11 cellular contexts compared by ENCODE assay signal in genomic region chr14:60485600-60486251, GRCh38. TPM values are rescaled to one million over a fixed set of nuclear protein-coding genes. Genes with fewer than 3 reads are reported as not detected.
DNase-seq lines count a peak whose midpoint lies in the region; ATAC-seq and TF ChIP-seq lines count a peak whose summit lies in the region.
"Had no signal": no experiment of that assay in that cellular context is flagged by ENCODE, and none has a peak within 500 bp of the region (broad histone marks: within the 10 kb centered on the region; RNA-seq: fewer than 3 reads in every experiment).

Gene C14orf39, minus strand, starts transcription at chr14:60486063. Its CDS starts 985 bp downstream, at chr14:60485078.

- peaks cover 0 to 5% of the 10 kb centered on the region in 2 donors for H3K4me1 ChIP-seq in thoracic aorta (ENCODE audit: control insufficient read depth in 1 of 2, low read depth in 2 of 2)
- H3K4me1 ChIP-seq: adrenal gland had no signal

- peak; percentile 20 for DNase-seq in activated T-cell treated with anti-CD3 and anti-CD28 coated beads, Interleukin-2, amount 50 U/mL, for 1 hour
- DNase-seq in activated T-cell treated with anti-CD3 and anti-CD28 coated beads for 4 hours (no peak), WTC11 (ENCODE audit: low spot score) (peak; percentile 68), iPS-NIHi11 (ENCODE audit: low spot score) (peak; percentile 76), thoracic aorta (ENCODE audit: low spot score) (no peak), GM19238 (ENCODE audit: insufficient read length, low spot score) (no peak)
- DNase-seq: DMS79 had no signal

- H3K9me3 Mint-ChIP-seq in WTC11, result peaks cover 2% of the 10 kb centered on the region

- peak within 1 kb of the TSS; percentile 82 for H3K4me3 Mint-ChIP-seq in WTC11

- no peaks in the 10 kb centered on the region for H3K36me3 ChIP-seq in thoracic aorta
- H3K36me3 ChIP-seq: adrenal gland had no signal

- peak within 1 kb of the TSS; percentile 41 for H3K4me3 ChIP-seq in thoracic aorta

- no peak within 1 kb of the TSS for H3K27ac ChIP-seq in thoracic aorta
- H3K27ac ChIP-seq: adrenal gland, KMS-11 had no signal

- CTCF ChIA-PET in WTC11 (lab: Charles Lee), result interaction anchor here (2.0 kb wide), 1 partner anchor 136 kb away, joined by 9 read pairs; no protein-coding TSS in a partner anchor

- peaks cover 8% of the 10 kb centered on the region for H3K27me3 ChIP-seq in thoracic aorta (replicated peaks; ENCODE audit: insufficient read depth)

- H3K36me3 Mint-ChIP-seq in WTC11, result peaks cover 2% of the 10 kb centered on the region

- TF ChIP-seq CTCF in WTC11 (IDR thresholded peaks at IDR 0.05) (no peak), thoracic aorta (IDR thresholded peaks at IDR 0.05) (no peak)

- peaks cover 3% of the 10 kb centered on the region; the same call in 1 of the 2 replicates for H3K4me1 Mint-ChIP-seq in WTC11

- ATAC-seq in WTC11, result peak; percentile 84
- no peak for ATAC-seq in thoracic aorta (ENCODE audit: insufficient number of reproducible peaks, low FRiP score, low read depth)
- no peak for ATAC-seq in GM21381 (IDR thresholded peaks at IDR 0.05; ENCODE audit: unreplicated experiment)
- no peak for ATAC-seq in HG02588 (IDR thresholded peaks at IDR 0.05; ENCODE audit: unreplicated experiment)

- peaks cover 4% of the 10 kb centered on the region for H3K9me3 ChIP-seq in thoracic aorta
- H3K9me3 ChIP-seq: adrenal gland had no signal

- H3K27ac Mint-ChIP-seq in WTC11, result no peak within 1 kb of the TSS

- POLR2A ChIA-PET in WTC11 (lab: Charles Lee), result no interaction called here

- H3K27me3 Mint-ChIP-seq in WTC11 (ENCODE audit: low read depth), result no peaks in the 10 kb centered on the region; the same call in 1 of the 2 replicates

TF ChIP-seq in WTC11, 78 proteins besides CTCF, POLR2A, EP300 and RAD21 (continues in another document):
- TF ChIP-seq PREB (CRISPR knock-in tag; IDR thresholded peaks at IDR 0.05; ENCODE audit: borderline replicate concordance) (no peak), CBFB (CRISPR knock-in tag; IDR thresholded peaks at IDR 0.05; ENCODE audit: low read depth) (no peak), NFYB (CRISPR knock-in tag; conservative IDR thresholded peaks at IDR 0.05; ENCODE audit: low read depth) (no peak), NFATC4 (CRISPR knock-in tag; IDR thresholded peaks at IDR 0.05) (no peak), ZBTB21 (CRISPR knock-in tag; IDR thresholded peaks at IDR 0.05; ENCODE audit: borderline replicate concordance) (no peak), STAT6 (CRISPR knock-in tag; conservative IDR thresholded peaks at IDR 0.05; ENCODE audit: low read depth) (no peak), FOXP4 (CRISPR knock-in tag; IDR thresholded peaks at IDR 0.05) (peak; percentile 74; the same call in 1 of the 2 replicates), FOXJ3 (CRISPR knock-in tag; IDR thresholded peaks at IDR 0.05; ENCODE audit: borderline replicate concordance) (no peak), ZNF263 (CRISPR knock-in tag; IDR thresholded peaks at IDR 0.05; ENCODE audit: low read depth) (no peak), SOX15 (CRISPR knock-in tag; IDR thresholded peaks at IDR 0.05) (no peak), ZNF219 (CRISPR knock-in tag; IDR thresholded peaks at IDR 0.05; ENCODE audit: borderline replicate concordance) (0 out of 2 replicates have a peak, but pooled peaks have one; percentile 29), RORB (CRISPR knock-in tag; IDR thresholded peaks at IDR 0.05) (no peak), TEAD1 (CRISPR knock-in tag; IDR thresholded peaks at IDR 0.05) (peak; percentile 51; the same call in 1 of the 2 replicates), JUN (CRISPR knock-in tag; IDR thresholded peaks at IDR 0.05) (no peak), MYBL2 (CRISPR knock-in tag; IDR thresholded peaks at IDR 0.05) (peak; percentile 81), FOXK1 (CRISPR knock-in tag; IDR thresholded peaks at IDR 0.05) (peak; percentile 62), OVOL2 (CRISPR knock-in tag; IDR thresholded peaks at IDR 0.05; ENCODE audit: borderline replicate concordance) (no peak), GABPB1 (CRISPR knock-in tag; IDR thresholded peaks at IDR 0.05) (no peak), ARID4B (CRISPR knock-in tag; IDR thresholded peaks at IDR 0.05; ENCODE audit: borderline replicate concordance) (peak; percentile 61; the same call in 1 of the 2 replicates), ZNF232 (CRISPR knock-in tag; IDR thresholded peaks at IDR 0.05) (no peak)

RNA-seq across cellular contexts. Expression of gene C14orf39, which starts in this region (rescaled TPM):
- total RNA-seq in WTC11 (2021) (1.9 to 2.5 TPM (median 2.5 TPM) in 3 replicates), thoracic aorta (not detected)

Comparison
In these comparisons a context has a peak if more than half of its experiments do, and no peak if none do; other contexts are left out.
1. DNase-seq: peak in activated T-cell treated with anti-CD3 and anti-CD28 coated beads, Interleukin-2, amount 50 U/mL, for 1 hour (single experiment), WTC11 (single experiment) and iPS-NIHi11 (single experiment); none in activated T-cell treated with anti-CD3 and anti-CD28 coated beads for 4 hours (single experiment), thoracic aorta (single experiment) and GM19238 (single experiment).